ENCODE assay signal across 29 cellular contexts in genomic region chr4:142169216-142169615, GRCh38.
"Had no signal": no experiment of that assay in that cellular context is flagged by ENCODE, and none has a peak within 500 bp of the region (broad histone marks: within the 10 kb centered on the region; RNA-seq: fewer than 3 reads in every experiment).

No MANE protein-coding gene starts in this region.

- H3K4me3 ChIP-seq: ascending aorta, breast epithelium, cardiac muscle cell, esophagus squamous epithelium, heart left ventricle, hepatocyte had no signal

- H3K9me3 ChIP-seq: ascending aorta, breast epithelium, esophagus squamous epithelium, heart left ventricle had no signal

- DNase-seq: activated CD4-positive, alpha-beta memory T cell treated with anti-CD3 and anti-CD28 coated beads for 36 hours; activated CD4-positive, alpha-beta T cell treated with anti-CD3 and anti-CD28 coated beads for 36 hours; activated CD4-positive, alpha-beta T cell treated with anti-CD3 and anti-CD28 coated beads, Interleukin-2, amount 10 ng/mL, durations not matched to agents 24 days and 14 days; activated CD4-positive, CD25-positive, alpha-beta regulatory T cell; activated CD4-positive, CD25-positive, alpha-beta regulatory T cell treated with anti-CD3 and anti-CD28 coated beads, Interleukin-2, amount 50 U/mL, for 72 hours; activated CD8-positive, alpha-beta memory T cell treated with anti-CD3 and anti-CD28 coated beads, Interleukin-2, amount 10 ng/mL, durations not matched to agents 7 days and 5 days; activated CD8-positive, alpha-beta memory T cell treated with anti-CD3 and anti-CD28 coated beads, Interleukin-2, amount 50 U/mL, for 4 hours; activated CD8-positive, alpha-beta T cell treated with anti-CD3 and anti-CD28 coated beads, Interleukin-2, amount 10 ng/mL, durations not matched to agents 7 days and 5 days; activated effector memory CD4-positive, alpha-beta T cell treated with anti-CD3 and anti-CD28 coated beads, Interleukin-2, amount 50 U/mL, for 16 hours; activated naive CD4-positive, alpha-beta T cell treated with anti-CD3 and anti-CD28 coated beads for 36 hours; activated naive CD8-positive, alpha-beta T cell treated with anti-CD3 and anti-CD28 coated beads for 36 hours; activated naive CD8-positive, alpha-beta T cell treated with anti-CD3 and anti-CD28 coated beads, Interleukin-2, amount 50 U/mL, for 24 hours; activated T-cell treated with anti-CD3 and anti-CD28 coated beads, Interleukin-2, amount 50 U/mL, for 1 hour; activated T-cell treated with anti-CD3 and anti-CD28 coated beads, Interleukin-2, amount 50 U/mL, for 48 hours; cortex of kidney; dermis blood vessel endothelial cell; effector CD4-positive, alpha-beta T cell; effector memory CD8-positive, alpha-beta T cell; esophagus squamous epithelium; foreskin fibroblast; glutamatergic neuron; heart left ventricle; T-helper 2 cell had no signal

- H3K4me1 ChIP-seq: ascending aorta, breast epithelium, esophagus squamous epithelium, heart left ventricle had no signal

- ATAC-seq: activated CD4-positive, alpha-beta T cell treated with anti-CD3 and anti-CD28 coated beads for 36 hours; activated CD8-positive, alpha-beta memory T cell treated with anti-CD3 and anti-CD28 coated beads, Interleukin-2, amount 10 ng/mL, durations not matched to agents 7 days and 5 days; activated CD8-positive, alpha-beta T cell treated with anti-CD3 and anti-CD28 coated beads, Interleukin-2, amount 10 ng/mL, durations not matched to agents 7 days and 5 days; activated naive CD8-positive, alpha-beta T cell treated with anti-CD3 and anti-CD28 coated beads, Interleukin-2, amount 50 U/mL, for 24 hours; effector memory CD8-positive, alpha-beta T cell; heart left ventricle had no signal

- FAIRE-seq: colon, frontal cortex had no signal

- H3K27me3 ChIP-seq: ascending aorta, breast epithelium, cardiac muscle cell, esophagus squamous epithelium, heart left ventricle, hepatocyte had no signal

- H3K36me3 ChIP-seq: ascending aorta, breast epithelium, cardiac muscle cell, esophagus squamous epithelium had no signal
